Comparison of ENCODE assay signal across 2 cellular contexts in the genomic region with DNA sequence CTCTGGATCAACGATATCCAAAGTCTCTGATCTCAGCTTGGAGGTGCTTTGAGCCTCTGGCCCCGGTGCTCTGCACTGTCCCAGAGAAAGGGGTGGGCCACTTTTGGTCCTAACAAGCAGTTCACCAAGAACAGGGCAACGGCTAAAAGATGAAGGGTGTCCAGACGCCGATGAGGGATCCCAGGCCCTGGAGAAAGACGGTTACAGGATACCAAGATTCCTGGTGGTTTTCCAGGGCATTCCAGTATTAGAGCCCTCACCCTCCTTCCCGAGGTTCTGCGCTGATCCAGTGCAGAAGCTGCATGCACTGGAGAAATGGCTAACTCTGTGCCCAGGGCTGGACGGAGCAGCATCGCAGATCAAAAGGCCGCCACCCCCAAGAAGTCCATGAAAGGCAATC.
TF ChIP-seq lines count a peak whose summit lies in the region.

No MANE protein-coding gene starts in this region.

TF ChIP-seq in IMR-90, 13 proteins besides CTCF, POLR2A, EP300 and RAD21:
- no peak for TF ChIP-seq MAZ (IDR thresholded peaks at IDR 0.05; ENCODE audit: borderline replicate concordance, low read depth, low read length)
- no peak for TF ChIP-seq RFX5 (IDR thresholded peaks at IDR 0.05; ENCODE audit: low read depth, low read length)
- no peak for TF ChIP-seq SMC3 (IDR thresholded peaks at IDR 0.05; ENCODE audit: low read depth, low read length)
- TF ChIP-seq FOS (IDR thresholded peaks at IDR 0.05; ENCODE audit: low read depth, low read length) = no peak
- TF ChIP-seq MAFK (IDR thresholded peaks at IDR 0.05; ENCODE audit: low read depth, low read length) = no peak
- TF ChIP-seq BHLHE40 (IDR thresholded peaks at IDR 0.05; ENCODE audit: low read depth, low read length) = no peak
- no peak for TF ChIP-seq RCOR1 (IDR thresholded peaks at IDR 0.05; ENCODE audit: insufficient replicate concordance, low read length)
- no peak for TF ChIP-seq MXI1 (IDR thresholded peaks at IDR 0.05; ENCODE audit: borderline replicate concordance, low read depth, low read length)
- TF ChIP-seq, protein P1, sequence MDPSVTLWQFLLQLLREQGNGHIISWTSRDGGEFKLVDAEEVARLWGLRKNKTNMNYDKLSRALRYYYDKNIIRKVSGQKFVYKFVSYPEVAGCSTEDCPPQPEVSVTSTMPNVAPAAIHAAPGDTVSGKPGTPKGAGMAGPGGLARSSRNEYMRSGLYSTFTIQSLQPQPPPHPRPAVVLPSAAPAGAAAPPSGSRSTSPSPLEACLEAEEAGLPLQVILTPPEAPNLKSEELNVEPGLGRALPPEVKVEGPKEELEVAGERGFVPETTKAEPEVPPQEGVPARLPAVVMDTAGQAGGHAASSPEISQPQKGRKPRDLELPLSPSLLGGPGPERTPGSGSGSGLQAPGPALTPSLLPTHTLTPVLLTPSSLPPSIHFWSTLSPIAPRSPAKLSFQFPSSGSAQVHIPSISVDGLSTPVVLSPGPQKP (IDR thresholded peaks at IDR 0.05; ENCODE audit: borderline replicate concordance, low read depth, low read length) = no peak
- no peak for TF ChIP-seq NFE2L2 (IDR thresholded peaks at IDR 0.05; ENCODE audit: low read depth, low read length)
- TF ChIP-seq CEBPB (IDR thresholded peaks at IDR 0.05; ENCODE audit: low read depth, low read length) = no peak
- TF ChIP-seq CHD1 (IDR thresholded peaks at IDR 0.05; ENCODE audit: low read depth, low read length) = no peak
- TF ChIP-seq, protein P2, sequence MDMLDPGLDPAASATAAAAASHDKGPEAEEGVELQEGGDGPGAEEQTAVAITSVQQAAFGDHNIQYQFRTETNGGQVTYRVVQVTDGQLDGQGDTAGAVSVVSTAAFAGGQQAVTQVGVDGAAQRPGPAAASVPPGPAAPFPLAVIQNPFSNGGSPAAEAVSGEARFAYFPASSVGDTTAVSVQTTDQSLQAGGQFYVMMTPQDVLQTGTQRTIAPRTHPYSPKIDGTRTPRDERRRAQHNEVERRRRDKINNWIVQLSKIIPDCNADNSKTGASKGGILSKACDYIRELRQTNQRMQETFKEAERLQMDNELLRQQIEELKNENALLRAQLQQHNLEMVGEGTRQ (IDR thresholded peaks at IDR 0.05; ENCODE audit: low read depth, low read length) = no peak

TF ChIP-seq in H1, 55 proteins besides CTCF, POLR2A, EP300 and RAD21:
- TF ChIP-seq YY1 (IDR thresholded peaks at IDR 0.05; ENCODE audit: low read depth, low read length) = no peak
- no peak for TF ChIP-seq TAF7 (optimal IDR thresholded peaks at IDR 0.05; ENCODE audit: borderline replicate concordance, low read depth, low read length)
- TF ChIP-seq NRF1 (IDR thresholded peaks at IDR 0.05; ENCODE audit: low read depth, low read length) = no peak
- TF ChIP-seq TEAD4 (IDR thresholded peaks at IDR 0.05; ENCODE audit: low read depth, low read length) = no peak
- no peak for TF ChIP-seq SIN3A (conservative IDR thresholded peaks at IDR 0.05 in 1 of 2, IDR thresholded peaks at IDR 0.05 in 1 of 2; ENCODE audit: low read depth in 1 of 2, low read length in 2 of 2)
- TF ChIP-seq JUN (IDR thresholded peaks at IDR 0.05; ENCODE audit: low read depth, low read length) = no peak
- no peak for TF ChIP-seq CREB1 (IDR thresholded peaks at IDR 0.05)
